30 cellular contexts compared by ENCODE assay signal in the genomic region with DNA sequence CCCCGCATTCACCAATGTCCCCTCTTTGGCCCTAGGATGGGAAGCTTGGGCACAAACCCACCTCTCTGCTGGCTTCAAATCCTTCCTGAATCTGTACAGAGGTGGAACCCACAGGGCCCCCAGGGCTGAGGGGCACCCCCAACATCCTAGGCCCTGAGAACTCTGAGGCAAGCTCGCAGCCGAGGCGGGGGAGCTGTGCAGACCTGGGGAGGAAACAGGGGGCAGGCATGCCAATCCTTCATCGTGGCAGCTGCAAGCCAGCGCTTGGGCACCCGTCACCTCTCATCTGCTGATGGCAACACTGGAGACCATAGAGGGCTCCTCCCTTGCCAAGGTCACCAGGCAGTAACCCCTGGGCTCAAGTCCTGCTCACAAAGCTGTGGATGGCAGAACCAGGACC. TPM values are rescaled to one million over a fixed set of nuclear protein-coding genes. Genes with fewer than 3 reads are reported as not detected.
"Had no signal": no experiment of that assay in that cellular context is flagged by ENCODE, and none has a peak within 500 bp of the region (broad histone marks: within the 10 kb centered on the region; RNA-seq: fewer than 3 reads in every experiment).

No MANE protein-coding gene starts in this region.

- H3K4me1 Mint-ChIP-seq: activated CD4-positive, alpha-beta T cell treated with anti-CD3 and anti-CD28 coated beads for 36 hours; activated naive CD4-positive, alpha-beta T cell treated with anti-CD3 and anti-CD28 coated beads, Interleukin-2, amount 50 U/mL, for 24 hours; central memory CD8-positive, alpha-beta T cell; naive B cell; stimulated activated memory B cell treated with anti-CD40 and anti-IgM and Interleukin-4, amounts not matched to agents 10 μg/mL and 1 μg/mL and 100 μg/mL, for 72 hours; T-cell had no signal

- H3K27me3 ChIP-seq: adrenal gland, uterus had no signal

- ATAC-seq: activated CD4-positive, alpha-beta T cell treated with anti-CD3 and anti-CD28 coated beads for 36 hours; heart left ventricle; left cardiac atrium; right cardiac atrium; stimulated activated memory B cell treated with anti-CD40 and anti-IgM and Interleukin-4, amounts not matched to agents 10 μg/mL and 1 μg/mL and 100 μg/mL, for 72 hours; T-cell had no signal

- H3K36me3 ChIP-seq: adrenal gland, heart left ventricle, neural progenitor cell, prostate gland, transverse colon, uterus, WERI-Rb-1 had no signal

- DNase-seq: activated CD4-positive, alpha-beta T cell treated with anti-CD3 and anti-CD28 coated beads for 36 hours; activated CD4-positive, alpha-beta T cell treated with anti-CD3 and anti-CD28 coated beads, Interleukin-2, amount 50 U/mL, for 4 hours; activated CD8-positive, alpha-beta memory T cell treated with anti-CD3 and anti-CD28 coated beads for 24 hours; activated T-cell treated with anti-CD3 and anti-CD28 coated beads, Interleukin-2, amount 50 U/mL, for 48 hours; cortex of kidney; left cardiac atrium; mesendoderm; naive B cell; right cardiac atrium; small intestine; stimulated activated CD4-positive, alpha-beta T cell treated with anti-CD3 and anti-CD28 coated beads, Interleukin-15, amount 100 ng/mL, for 24 hours; T-cell; transverse colon; uterus; WERI-Rb-1 had no signal

- H3K4me3 ChIP-seq: adrenal gland, heart left ventricle, neural progenitor cell, prostate gland, transverse colon, uterus had no signal

- H3K9me3 ChIP-seq: adrenal gland, prostate gland, uterus had no signal

- H3K4me1 ChIP-seq: adrenal gland, heart left ventricle, neural progenitor cell, prostate gland, transverse colon, uterus had no signal

- H3K4me3 Mint-ChIP-seq: activated CD4-positive, alpha-beta T cell treated with anti-CD3 and anti-CD28 coated beads for 36 hours; activated naive CD4-positive, alpha-beta T cell treated with anti-CD3 and anti-CD28 coated beads, Interleukin-2, amount 50 U/mL, for 24 hours; central memory CD8-positive, alpha-beta T cell; naive B cell; neural progenitor cell; stimulated activated memory B cell treated with anti-CD40 and anti-IgM and Interleukin-4, amounts not matched to agents 10 μg/mL and 1 μg/mL and 100 μg/mL, for 72 hours; T-cell; T-helper 2 cell treated with Interferon-gamma antibody and Interleukin-4, amounts not matched to agents 5 μg/mL and 100 μg/mL, for 36 hours had no signal

- H3K9me3 Mint-ChIP-seq: neural progenitor cell; T-helper 2 cell treated with Interferon-gamma antibody and Interleukin-4, amounts not matched to agents 5 μg/mL and 100 μg/mL, for 36 hours had no signal

- H3K27ac ChIP-seq: adrenal gland, heart left ventricle, neural progenitor cell, prostate gland, transverse colon, uterus, WERI-Rb-1 had no signal

- H3K27ac Mint-ChIP-seq: activated CD4-positive, alpha-beta T cell treated with anti-CD3 and anti-CD28 coated beads for 36 hours; activated naive CD4-positive, alpha-beta T cell treated with anti-CD3 and anti-CD28 coated beads, Interleukin-2, amount 50 U/mL, for 24 hours; naive B cell; neural progenitor cell; stimulated activated memory B cell treated with anti-CD40 and anti-IgM and Interleukin-4, amounts not matched to agents 10 μg/mL and 1 μg/mL and 100 μg/mL, for 72 hours; T-cell; T-helper 2 cell treated with Interferon-gamma antibody and Interleukin-4, amounts not matched to agents 5 μg/mL and 100 μg/mL, for 36 hours had no signal

- H3K36me3 Mint-ChIP-seq: neural progenitor cell had no signal

RNA-seq across cellular contexts. Expression of gene ECEL1, which starts 10.8 kb away (rescaled TPM):
- total RNA-seq: epithelial cell of proximal tubule, fibroblast of villous mesenchyme, transverse colon had no signal

RNA-seq across cellular contexts. Expression of gene ALPI, which starts 20.8 kb away (rescaled TPM):
- total RNA-seq: activated CD4-positive, alpha-beta T cell treated with anti-CD3 and anti-CD28 coated beads for 36 hours; adrenal gland; astrocyte; epithelial cell of proximal tubule; fibroblast of villous mesenchyme; heart left ventricle; left cardiac atrium; lower leg skin; osteocyte; prostate gland; right cardiac atrium; T-cell; temporal lobe; uterus had no signal
- polyA plus RNA-seq: adrenal gland, heart left ventricle, right cardiac atrium had no signal

RNA-seq across cellular contexts. Expression of gene PRSS56, which starts 43.4 kb away (rescaled TPM):
- total RNA-seq: activated CD4-positive, alpha-beta T cell treated with anti-CD3 and anti-CD28 coated beads for 36 hours; astrocyte; epithelial cell of proximal tubule; fibroblast of villous mesenchyme; lower leg skin; mucosa of gallbladder; osteocyte; prostate gland; T-cell; transverse colon; uterus had no signal
- polyA plus RNA-seq: small intestine had no signal

RNA-seq across cellular contexts. Expression of gene CHRND, which starts 49.2 kb away (rescaled TPM):
- total RNA-seq: activated CD4-positive, alpha-beta T cell treated with anti-CD3 and anti-CD28 coated beads for 36 hours; astrocyte; epithelial cell of proximal tubule; fibroblast of villous mesenchyme; heart left ventricle; lower leg skin; mucosa of gallbladder; osteocyte; T-cell; temporal lobe; transverse colon; uterus had no signal
- polyA plus RNA-seq: heart left ventricle, small intestine had no signal
